ENCODE assay signal across 1 cellular context in genomic region chr1:47995306-47996050, GRCh38.
TF ChIP-seq lines count a peak whose summit lies in the region.

No MANE protein-coding gene starts in this region.

TF ChIP-seq in HEK293, 187 proteins besides CTCF, POLR2A, EP300 and RAD21 (continued from another document):
- no peak; the same call in 1 of the 2 replicates for TF ChIP-seq PATZ1 (tag by site-specific recombination; IDR thresholded peaks at IDR 0.05)
- no peak for TF ChIP-seq ZNF335 (tag by site-specific recombination; conservative IDR thresholded peaks at IDR 0.05)
- TF ChIP-seq ZNF596 (tag by site-specific recombination; IDR thresholded peaks at IDR 0.05) = no peak
- no peak for TF ChIP-seq ZBTB17 (tag by site-specific recombination; IDR thresholded peaks at IDR 0.05)
- TF ChIP-seq ZNF623 (tag by site-specific recombination; IDR thresholded peaks at IDR 0.05) = no peak
- no peak for TF ChIP-seq ZNF184 (tag by site-specific recombination; IDR thresholded peaks at IDR 0.05)
